1 cellular context compared by ENCODE assay signal in genomic region chr12:46661161-46661845, GRCh38.
TF ChIP-seq lines count a peak whose summit lies in the region.

No MANE protein-coding gene starts in this region.

TF ChIP-seq in GM23338, 12 proteins besides CTCF, POLR2A, EP300 and RAD21:
- TF ChIP-seq, protein P1, sequence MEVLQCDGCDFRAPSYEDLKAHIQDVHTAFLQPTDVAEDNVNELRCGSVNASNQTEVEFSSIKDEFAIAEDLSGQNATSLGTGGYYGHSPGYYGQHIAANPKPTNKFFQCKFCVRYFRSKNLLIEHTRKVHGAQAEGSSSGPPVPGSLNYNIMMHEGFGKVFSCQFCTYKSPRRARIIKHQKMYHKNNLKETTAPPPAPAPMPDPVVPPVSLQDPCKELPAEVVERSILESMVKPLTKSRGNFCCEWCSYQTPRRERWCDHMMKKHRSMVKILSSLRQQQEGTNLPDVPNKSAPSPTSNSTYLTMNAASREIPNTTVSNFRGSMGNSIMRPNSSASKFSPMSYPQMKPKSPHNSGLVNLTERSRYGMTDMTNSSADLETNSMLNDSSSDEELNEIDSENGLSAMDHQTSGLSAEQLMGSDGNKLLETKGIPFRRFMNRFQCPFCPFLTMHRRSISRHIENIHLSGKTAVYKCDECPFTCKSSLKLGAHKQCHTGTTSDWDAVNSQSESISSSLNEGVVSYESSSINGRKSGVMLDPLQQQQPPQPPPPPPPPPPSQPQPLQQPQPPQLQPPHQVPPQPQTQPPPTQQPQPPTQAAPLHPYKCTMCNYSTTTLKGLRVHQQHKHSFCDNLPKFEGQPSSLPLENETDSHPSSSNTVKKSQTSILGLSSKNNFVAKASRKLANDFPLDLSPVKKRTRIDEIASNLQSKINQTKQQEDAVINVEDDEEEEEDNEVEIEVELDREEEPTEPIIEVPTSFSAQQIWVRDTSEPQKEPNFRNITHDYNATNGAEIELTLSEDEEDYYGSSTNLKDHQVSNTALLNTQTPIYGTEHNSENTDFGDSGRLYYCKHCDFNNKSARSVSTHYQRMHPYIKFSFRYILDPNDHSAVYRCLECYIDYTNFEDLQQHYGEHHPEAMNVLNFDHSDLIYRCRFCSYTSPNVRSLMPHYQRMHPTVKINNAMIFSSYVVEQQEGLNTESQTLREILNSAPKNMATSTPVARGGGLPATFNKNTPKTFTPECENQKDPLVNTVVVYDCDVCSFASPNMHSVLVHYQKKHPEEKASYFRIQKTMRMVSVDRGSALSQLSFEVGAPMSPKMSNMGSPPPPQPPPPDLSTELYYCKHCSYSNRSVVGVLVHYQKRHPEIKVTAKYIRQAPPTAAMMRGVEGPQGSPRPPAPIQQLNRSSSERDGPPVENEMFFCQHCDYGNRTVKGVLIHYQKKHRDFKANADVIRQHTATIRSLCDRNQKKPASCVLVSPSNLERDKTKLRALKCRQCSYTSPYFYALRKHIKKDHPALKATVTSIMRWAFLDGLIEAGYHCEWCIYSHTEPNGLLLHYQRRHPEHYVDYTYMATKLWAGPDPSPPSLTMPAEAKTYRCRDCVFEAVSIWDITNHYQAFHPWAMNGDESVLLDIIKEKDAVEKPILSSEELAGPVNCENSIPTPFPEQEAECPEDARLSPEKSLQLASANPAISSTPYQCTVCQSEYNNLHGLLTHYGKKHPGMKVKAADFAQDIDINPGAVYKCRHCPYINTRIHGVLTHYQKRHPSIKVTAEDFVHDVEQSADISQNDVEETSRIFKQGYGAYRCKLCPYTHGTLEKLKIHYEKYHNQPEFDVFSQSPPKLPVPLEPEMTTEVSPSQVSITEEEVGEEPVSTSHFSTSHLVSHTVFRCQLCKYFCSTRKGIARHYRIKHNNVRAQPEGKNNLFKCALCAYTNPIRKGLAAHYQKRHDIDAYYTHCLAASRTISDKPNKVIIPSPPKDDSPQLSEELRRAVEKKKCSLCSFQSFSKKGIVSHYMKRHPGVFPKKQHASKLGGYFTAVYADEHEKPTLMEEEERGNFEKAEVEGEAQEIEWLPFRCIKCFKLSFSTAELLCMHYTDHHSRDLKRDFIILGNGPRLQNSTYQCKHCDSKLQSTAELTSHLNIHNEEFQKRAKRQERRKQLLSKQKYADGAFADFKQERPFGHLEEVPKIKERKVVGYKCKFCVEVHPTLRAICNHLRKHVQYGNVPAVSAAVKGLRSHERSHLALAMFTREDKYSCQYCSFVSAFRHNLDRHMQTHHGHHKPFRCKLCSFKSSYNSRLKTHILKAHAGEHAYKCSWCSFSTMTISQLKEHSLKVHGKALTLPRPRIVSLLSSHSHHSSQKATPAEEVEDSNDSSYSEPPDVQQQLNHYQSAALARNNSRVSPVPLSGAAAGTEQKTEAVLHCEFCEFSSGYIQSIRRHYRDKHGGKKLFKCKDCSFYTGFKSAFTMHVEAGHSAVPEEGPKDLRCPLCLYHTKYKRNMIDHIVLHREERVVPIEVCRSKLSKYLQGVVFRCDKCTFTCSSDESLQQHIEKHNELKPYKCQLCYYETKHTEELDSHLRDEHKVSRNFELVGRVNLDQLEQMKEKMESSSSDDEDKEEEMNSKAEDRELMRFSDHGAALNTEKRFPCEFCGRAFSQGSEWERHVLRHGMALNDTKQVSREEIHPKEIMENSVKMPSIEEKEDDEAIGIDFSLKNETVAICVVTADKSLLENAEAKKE (CRISPR knock-in tag; IDR thresholded peaks at IDR 0.05), result peak; percentile 53; the same call in 1 of the 2 replicates
- TF ChIP-seq ZNF331 (CRISPR knock-in tag; IDR thresholded peaks at IDR 0.05; ENCODE audit: low read depth), result no peak
TF ChIP-seq in GM23338: peak in this region for 1.
